Comparison of ENCODE assay signal across 10 cellular contexts in genomic region chr3:129611812-129612349, GRCh38. TPM values are rescaled to one million over a fixed set of nuclear protein-coding genes. Genes with fewer than 3 reads are reported as not detected.
DNase-seq lines count a peak whose midpoint lies in the region; ATAC-seq and TF ChIP-seq lines count a peak whose summit lies in the region.
"Had no signal": no experiment of that assay in that cellular context is flagged by ENCODE, and none has a peak within 500 bp of the region (broad histone marks: within the 10 kb centered on the region; RNA-seq: fewer than 3 reads in every experiment).

No MANE protein-coding gene starts in this region.

- H3K27me3 ChIP-seq in breast epithelium (no peaks in the 10 kb centered on the region), esophagus squamous epithelium (peaks cover 0 to 24% (median 0%) of the 10 kb centered on the region in 4 donors), mucosa of rectum (ENCODE audit: control insufficient read depth in 2 of 2, insufficient read depth in 2 of 2, low read length in 2 of 2) (peaks cover 4 to 7% of the 10 kb centered on the region in 2 donors), aorta (ENCODE audit: control insufficient read depth in 1 of 2, insufficient read depth in 2 of 2, low read length in 1 of 2) (no peaks in the 10 kb centered on the region), BE2C (no peaks in the 10 kb centered on the region)

- intact Hi-C loops in breast epithelium (cut with DNase I; ENCODE audit: low total_unique reads): no loop called here
- intact Hi-C loops in MCF 10A (cut with micrococcal nuclease): no loop called here
- intact Hi-C loops in esophagus squamous epithelium (cut with DNase I): no loop called here
- intact Hi-C loops in aorta (cut with DNase I): no loop called here

- CTCF ChIA-PET in MCF 10A (lab: Yijun Ruan, JAX): no interaction called here

- no peak for TF ChIP-seq CTCF in breast epithelium (IDR thresholded peaks at IDR 0.05)
- no peak for TF ChIP-seq CTCF in MCF 10A (IDR thresholded peaks at IDR 0.05; ENCODE audit: unreplicated experiment)
- no peak for TF ChIP-seq CTCF in esophagus squamous epithelium (IDR thresholded peaks at IDR 0.05)
- no peak for TF ChIP-seq CTCF in BE2C (IDR thresholded peaks at IDR 0.05; ENCODE audit: low read depth, low read length)

- peak overlapping the region in 1 of 3 donors; percentile 35 for H3K4me3 ChIP-seq in breast epithelium
- no peak overlapping the region for H3K4me3 ChIP-seq in esophagus squamous epithelium
- H3K4me3 ChIP-seq in mucosa of rectum (ENCODE audit: low read length in 2 of 2): no peak overlapping the region
- H3K4me3 ChIP-seq in aorta (ENCODE audit: low read length in 2 of 2): no peak overlapping the region
- H3K4me3 ChIP-seq in BE2C (ENCODE audit: low read depth, low read length): no peak overlapping the region
- H3K4me3 ChIP-seq: GM12878 had no signal

- no peaks in the 10 kb centered on the region for H3K27me3 Mint-ChIP-seq in MCF 10A (ENCODE audit: insufficient read depth, unreplicated experiment)

- BruUV-seq in MCF 10A (replicated peaks; lab: Mats Ljungman, UMichigan): no TSS peak

- peak overlapping the region; percentile 33 to 72 for H3K27ac ChIP-seq in breast epithelium
- peak overlapping the region; percentile 46 to 66 (median 61) for H3K27ac ChIP-seq in esophagus squamous epithelium
- H3K27ac ChIP-seq in mucosa of rectum (ENCODE audit: low read depth in 2 of 2, low read length in 2 of 2): peak overlapping the region; percentile 0 to 38
- H3K27ac ChIP-seq in aorta (ENCODE audit: low read depth in 1 of 2, low read length in 2 of 2): peak overlapping the region in 1 of 2 donors; percentile 23
- H3K27ac ChIP-seq: 22Rv1 had no signal

- no peak for TF ChIP-seq POLR2A in breast epithelium (IDR thresholded peaks at IDR 0.05)
- TF ChIP-seq POLR2A in esophagus squamous epithelium (IDR thresholded peaks at IDR 0.05): no peak

- WGBS in esophagus squamous epithelium, 2 donors: 32 to 45% methylated on average over 3 to 5 of the region's 22 CpGs
- 7 to 11% methylated on average over 22 of the region's 22 CpGs for WGBS in aorta, 2 donors

- H3K4me1 ChIP-seq in breast epithelium (peaks cover 0 to 6% of the 10 kb centered on the region in 2 donors), esophagus squamous epithelium (peaks cover 16 to 92% (median 58%) of the 10 kb centered on the region in 3 donors), mucosa of rectum (ENCODE audit: control insufficient read depth in 2 of 2, insufficient read depth in 2 of 2, low read length in 2 of 2) (peaks cover 19 to 27% of the 10 kb centered on the region in 2 donors), aorta (ENCODE audit: control insufficient read depth in 1 of 2, insufficient read depth in 2 of 2, low read length in 2 of 2) (no peaks in the 10 kb centered on the region), BE2C (no peaks in the 10 kb centered on the region)

- H3K36me3 ChIP-seq in breast epithelium: no peaks in the 10 kb centered on the region
- no peaks in the 10 kb centered on the region for H3K36me3 ChIP-seq in esophagus squamous epithelium
- no peaks in the 10 kb centered on the region for H3K36me3 ChIP-seq in mucosa of rectum (ENCODE audit: control insufficient read depth in 2 of 2, insufficient read depth in 2 of 2, low read length in 2 of 2)
- H3K36me3 ChIP-seq in aorta (ENCODE audit: control insufficient read depth in 1 of 2, insufficient read depth in 2 of 2, low read length in 1 of 2): no peaks in the 10 kb centered on the region
- no peaks in the 10 kb centered on the region for H3K36me3 ChIP-seq in BE2C

- no peak overlapping the region for H3K27ac Mint-ChIP-seq in MCF 10A (ENCODE audit: low read depth, unreplicated experiment)

- DNase-seq in breast epithelium (ENCODE audit: low spot score in 2 of 2): no peak
- no peak for DNase-seq in MCF 10A (ENCODE audit: unreplicated experiment)
- DNase-seq in esophagus squamous epithelium (lab: John Stamatoyannopoulos, UW): no peak
- DNase-seq in aorta: peak; percentile 77 to 87
- no peak for DNase-seq in BE2C
- no peak for DNase-seq in COR-L47 (lab: John Stamatoyannopoulos, UW)
- no peak for DNase-seq in RKO (ENCODE audit: low spot score)

- H3K9me3 ChIP-seq in breast epithelium: no peaks in the 10 kb centered on the region
- no peaks in the 10 kb centered on the region for H3K9me3 ChIP-seq in esophagus squamous epithelium
- no peaks in the 10 kb centered on the region for H3K9me3 ChIP-seq in mucosa of rectum (ENCODE audit: control insufficient read depth in 2 of 2, low read length in 2 of 2)
- no peaks in the 10 kb centered on the region for H3K9me3 ChIP-seq in aorta (ENCODE audit: control insufficient read depth, low read length)
- H3K9me3 ChIP-seq in BE2C: no peaks in the 10 kb centered on the region

- no peaks in the 10 kb centered on the region for H3K9me3 Mint-ChIP-seq in MCF 10A (ENCODE audit: unreplicated experiment)

- peak; percentile 24 for ATAC-seq in aorta (ENCODE audit: low FRiP score)
- ATAC-seq: GM12878 had no signal

- no peak overlapping the region for H3K4me3 Mint-ChIP-seq in MCF 10A (ENCODE audit: unreplicated experiment)

- no peak overlapping the region for H3K9ac ChIP-seq in mucosa of rectum (ENCODE audit: low read depth in 1 of 2, low read length in 2 of 2)

- POLR2A ChIA-PET in MCF 10A (lab: Yijun Ruan, JAX): no interaction called here

- H3K36me3 Mint-ChIP-seq in MCF 10A (ENCODE audit: insufficient read depth, unreplicated experiment): no peaks in the 10 kb centered on the region

- peaks cover 4% of the 10 kb centered on the region for H3K4me1 Mint-ChIP-seq in MCF 10A (ENCODE audit: insufficient read depth, unreplicated experiment)

RNA-seq across cellular contexts. Expression of gene PLXND1, which starts 5.4 kb away (rescaled TPM):
- 100 to 1,000 TPM in 2 of 3 donors, 10 to 100 TPM in 1; 53.6 to 187 (median 118) TPM for total RNA-seq in breast epithelium
- total RNA-seq in MCF 10A (2022): 5.6 and 6.2 TPM in 2 replicates
- total RNA-seq in esophagus squamous epithelium: 10 to 100 TPM in 3 of 4 donors, 1 to 10 TPM in 1; 4.5 to 66.0 (median 24.4) TPM
- total RNA-seq in aorta: 100 to 1,000 TPM; 176 to 358 TPM
- 100 to 1,000 TPM in 1 of 2 donors, 10 to 100 TPM in 1; 55.5 to 149 TPM for polyA plus RNA-seq in aorta
- polyA plus RNA-seq in BE2C (2012; ENCODE audit: insufficient read depth, insufficient read length, low read depth): 227 TPM

Comparison
In these comparisons a context has a peak if more than half of its experiments do, and no peak if none do; other contexts are left out.
1. DNase-seq: peak in aorta (2 of 2); none in breast epithelium (0 of 2), MCF 10A (single experiment), esophagus squamous epithelium (single experiment), BE2C (single experiment), COR-L47 (single experiment) and RKO (single experiment).